3 cellular contexts compared by ENCODE assay signal in the genomic region with DNA sequence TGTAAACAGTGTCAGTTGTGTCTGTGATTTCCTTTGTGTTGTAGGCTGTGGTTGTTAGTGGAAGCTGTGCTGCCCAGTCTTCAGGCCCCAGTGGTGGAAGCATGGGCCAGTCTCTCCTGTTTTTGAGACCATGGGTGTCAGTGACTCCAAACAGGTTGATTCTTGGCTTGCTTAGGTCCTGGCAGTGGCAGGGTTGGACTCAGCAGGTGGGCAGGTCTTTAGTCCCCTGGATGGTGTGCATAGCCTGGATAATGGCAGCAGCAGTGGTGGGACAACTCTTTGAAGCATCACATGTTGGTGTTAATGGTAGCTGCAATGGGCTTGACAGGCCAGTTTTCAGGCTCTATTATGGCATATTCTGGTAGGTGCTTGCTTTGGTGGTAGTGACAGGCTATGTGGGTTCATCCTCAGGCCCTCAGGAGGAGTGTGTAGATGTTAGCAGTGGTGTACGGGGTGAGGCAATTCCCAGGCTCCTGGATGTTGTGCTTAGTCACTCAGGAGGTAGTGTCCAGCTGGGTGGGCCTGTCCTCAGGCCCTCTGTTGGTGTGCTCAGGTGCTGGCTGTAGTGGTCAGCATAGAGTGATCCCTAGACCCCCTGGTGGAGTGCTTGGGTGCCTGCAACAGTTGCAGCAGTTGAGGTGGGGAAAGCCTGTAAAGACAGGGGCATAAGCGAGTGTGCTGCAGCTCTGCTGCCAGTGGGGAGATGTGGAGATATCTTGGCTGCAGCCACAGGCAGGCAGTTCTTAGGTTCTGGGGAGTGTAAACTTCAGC.
A peak's percentile ranks its signal among the peaks of the same experiment; 100 is the strongest.
TF ChIP-seq lines count a peak whose summit lies in the region.

No MANE protein-coding gene starts in this region.

TF ChIP-seq in GM23338, 12 proteins besides CTCF, POLR2A, EP300 and RAD21 (continues in another document):
- TF ChIP-seq EZH2 (IDR thresholded peaks at IDR 0.05; ENCODE audit: low read depth, unreplicated experiment) = no peak
- no peak for TF ChIP-seq ZNF331 (CRISPR knock-in tag; IDR thresholded peaks at IDR 0.05; ENCODE audit: low read depth)
- no peak for TF ChIP-seq ZNF462 (CRISPR knock-in tag; IDR thresholded peaks at IDR 0.05)
- TF ChIP-seq ZNF114 (CRISPR knock-in tag; IDR thresholded peaks at IDR 0.05) = no peak

TF ChIP-seq in GM12878, 131 proteins besides CTCF, POLR2A, EP300 and RAD21:
- TF ChIP-seq RB1 (IDR thresholded peaks at IDR 0.05; ENCODE audit: borderline replicate concordance) (no peak), SREBF1 (IDR thresholded peaks at IDR 0.05; ENCODE audit: low read length) (no peak), EGR1 (IDR thresholded peaks at IDR 0.05; ENCODE audit: borderline replicate concordance in 1 of 2, low read depth in 2 of 2, low read length in 2 of 2) (no peak), FOS (IDR thresholded peaks at IDR 0.05; ENCODE audit: borderline replicate concordance, extremely low read depth, insufficient read length) (no peak), MEF2B (IDR thresholded peaks at IDR 0.05; ENCODE audit: partially characterized antibody, poor library complexity, severe bottlenecking) (no peak), SIN3A (IDR thresholded peaks at IDR 0.05; ENCODE audit: low read depth, low read length) (no peak), KLF5 (IDR thresholded peaks at IDR 0.05; ENCODE audit: partially characterized antibody) (no peak), WRNIP1 (IDR thresholded peaks at IDR 0.05; ENCODE audit: borderline replicate concordance, low read depth, low read length) (no peak), ATF7 (IDR thresholded peaks at IDR 0.05; ENCODE audit: low read depth) (no peak), RBBP5 (conservative IDR thresholded peaks at IDR 0.05) (no peak)

TF ChIP-seq in HepG2, 621 proteins besides CTCF, POLR2A, EP300 and RAD21:
- TF ChIP-seq STAG1 (CRISPR knock-in tag; IDR thresholded peaks at IDR 0.05) (0 out of 2 replicates have a peak, but pooled peaks have one; percentile 6), SIN3B (IDR thresholded peaks at IDR 0.05; ENCODE audit: low read length) (no peak)
